In genomic region chr4:153450545-153450917, GRCh38 we compare ENCODE assay signal across 10 cellular contexts. TPM values are rescaled to one million over a fixed set of nuclear protein-coding genes. Genes with fewer than 3 reads are reported as not detected.
A peak's percentile ranks its signal among the peaks of the same experiment; 100 is the strongest.
DNase-seq lines count a peak whose midpoint lies in the region; ATAC-seq lines count a peak whose summit lies in the region.
"Had no signal": no experiment of that assay in that cellular context is flagged by ENCODE, and none has a peak within 500 bp of the region (broad histone marks: within the 10 kb centered on the region; RNA-seq: fewer than 3 reads in every experiment).

No MANE protein-coding gene starts in this region.

- peak overlapping the region; percentile 41 for H3K4me3 Mint-ChIP-seq in activated CD4-positive, alpha-beta T cell treated with anti-CD3 and anti-CD28 coated beads for 36 hours
- peak overlapping the region; percentile 60 for H3K4me3 Mint-ChIP-seq in activated naive CD8-positive, alpha-beta T cell
- H3K4me3 Mint-ChIP-seq in stimulated activated effector memory CD8-positive, alpha-beta T cell treated with anti-CD3 and anti-CD28 coated beads, Interleukin-12 subunit alpha, Interleukin-12 subunit beta, amount 100 ng/mL, for 72 hours = peak overlapping the region; percentile 47

- CTCF ChIA-PET in activated CD4-positive, alpha-beta T cell treated with anti-CD3 and anti-CD28 coated beads for 36 hours (lab: Charles Lee) = no interaction called here

- no peaks in the 10 kb centered on the region for H3K36me3 Mint-ChIP-seq in activated CD4-positive, alpha-beta T cell treated with anti-CD3 and anti-CD28 coated beads for 36 hours (ENCODE audit: low read depth)
- H3K36me3 Mint-ChIP-seq in activated naive CD8-positive, alpha-beta T cell = no peaks in the 10 kb centered on the region
- no peaks in the 10 kb centered on the region for H3K36me3 Mint-ChIP-seq in stimulated activated effector memory CD8-positive, alpha-beta T cell treated with anti-CD3 and anti-CD28 coated beads, Interleukin-12 subunit alpha, Interleukin-12 subunit beta, amount 100 ng/mL, for 72 hours

- H3K9me3 Mint-ChIP-seq in activated CD4-positive, alpha-beta T cell treated with anti-CD3 and anti-CD28 coated beads for 36 hours (ENCODE audit: low read depth) = no peaks in the 10 kb centered on the region
- no peaks in the 10 kb centered on the region for H3K9me3 Mint-ChIP-seq in activated naive CD8-positive, alpha-beta T cell (ENCODE audit: low read depth)
- no peaks in the 10 kb centered on the region for H3K9me3 Mint-ChIP-seq in stimulated activated effector memory CD8-positive, alpha-beta T cell treated with anti-CD3 and anti-CD28 coated beads, Interleukin-12 subunit alpha, Interleukin-12 subunit beta, amount 100 ng/mL, for 72 hours

- H3K27ac Mint-ChIP-seq in activated CD4-positive, alpha-beta T cell treated with anti-CD3 and anti-CD28 coated beads for 36 hours = peak overlapping the region; percentile 84
- H3K27ac Mint-ChIP-seq in activated naive CD8-positive, alpha-beta T cell = peak overlapping the region; percentile 93
- peak overlapping the region; percentile 70 for H3K27ac Mint-ChIP-seq in stimulated activated effector memory CD8-positive, alpha-beta T cell treated with anti-CD3 and anti-CD28 coated beads, Interleukin-12 subunit alpha, Interleukin-12 subunit beta, amount 100 ng/mL, for 72 hours

- DNase-seq in activated CD4-positive, alpha-beta T cell treated with anti-CD3 and anti-CD28 coated beads for 36 hours = peak; percentile 47
- DNase-seq in activated CD4-positive, alpha-beta T cell treated with anti-CD3 and anti-CD28 coated beads for 1 hour = no peak
- DNase-seq in stimulated activated effector memory CD8-positive, alpha-beta T cell treated with anti-CD3 and anti-CD28 coated beads, Interleukin-12 subunit alpha, Interleukin-12 subunit beta, amount 100 ng/mL, for 72 hours (ENCODE audit: low spot score in 2 of 2) = no peak
- no peak for DNase-seq in pons (ENCODE audit: low spot score)
- DNase-seq in NCI-H1930 (lab: John Stamatoyannopoulos, UW) = no peak
- DNase-seq: NCI-H187 treated with DMSO at 0.1 percent for 48 hours had no signal

- intact Hi-C loops in activated CD4-positive, alpha-beta T cell treated with anti-CD3 and anti-CD28 coated beads for 36 hours (cut with DNase I, micrococcal nuclease) = loop anchor here in 1 of 2 experiments (2.0 kb wide), 1 partner anchor 14 kb away; no protein-coding TSS in a partner anchor

- H3K27me3 Mint-ChIP-seq in activated CD4-positive, alpha-beta T cell treated with anti-CD3 and anti-CD28 coated beads for 36 hours = no peaks in the 10 kb centered on the region
- H3K27me3 Mint-ChIP-seq in activated naive CD8-positive, alpha-beta T cell = no peaks in the 10 kb centered on the region

- POLR2A ChIA-PET in activated CD4-positive, alpha-beta T cell treated with anti-CD3 and anti-CD28 coated beads for 36 hours (lab: Charles Lee) = no interaction called here

- peak; percentile 84 for ATAC-seq in activated CD4-positive, alpha-beta T cell treated with anti-CD3 and anti-CD28 coated beads for 36 hours
- ATAC-seq in HG03442 (IDR thresholded peaks at IDR 0.05; ENCODE audit: unreplicated experiment) (peak; percentile 41), GM19351 (IDR thresholded peaks at IDR 0.05; ENCODE audit: unreplicated experiment) (no peak)
- peak; percentile 85 for ATAC-seq in stimulated activated effector memory CD8-positive, alpha-beta T cell treated with anti-CD3 and anti-CD28 coated beads, Interleukin-12 subunit alpha, Interleukin-12 subunit beta, amount 100 ng/mL, for 72 hours
- ATAC-seq: A549 had no signal

- peaks cover 15% of the 10 kb centered on the region for H3K4me1 Mint-ChIP-seq in activated CD4-positive, alpha-beta T cell treated with anti-CD3 and anti-CD28 coated beads for 36 hours
- H3K4me1 Mint-ChIP-seq in activated naive CD8-positive, alpha-beta T cell (ENCODE audit: low read depth) = peaks cover 20% of the 10 kb centered on the region
- peaks cover 15% of the 10 kb centered on the region for H3K4me1 Mint-ChIP-seq in stimulated activated effector memory CD8-positive, alpha-beta T cell treated with anti-CD3 and anti-CD28 coated beads, Interleukin-12 subunit alpha, Interleukin-12 subunit beta, amount 100 ng/mL, for 72 hours

RNA-seq across cellular contexts. Expression of gene TMEM131L, which starts 15.6 kb away (rescaled TPM):
- 10 to 100 TPM; 45.8 to 45.9 TPM for total RNA-seq in activated CD4-positive, alpha-beta T cell treated with anti-CD3 and anti-CD28 coated beads for 36 hours
